In the genomic region with DNA sequence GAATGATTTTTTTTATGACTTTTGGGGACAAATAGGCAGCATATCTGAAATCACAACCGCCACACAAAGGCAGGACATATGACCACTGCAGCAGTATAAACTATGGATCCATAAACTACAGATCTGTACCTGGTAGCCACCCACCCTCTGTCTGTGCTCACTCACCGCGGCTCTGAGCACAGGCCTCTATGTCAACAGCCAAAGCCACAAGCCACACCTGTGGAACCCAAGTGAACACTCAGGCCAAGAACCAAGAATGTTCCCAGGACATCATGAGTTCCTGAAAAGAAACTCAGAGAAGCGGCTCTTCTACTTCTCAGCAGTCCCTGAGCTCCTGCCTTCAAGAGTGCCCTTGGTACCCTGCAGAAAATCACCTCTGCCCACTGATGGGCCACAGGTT, we compare ENCODE assay signal across 13 cellular contexts. TPM values are rescaled to one million over a fixed set of nuclear protein-coding genes. Genes with fewer than 3 reads are reported as not detected.
A peak's percentile ranks its signal among the peaks of the same experiment; 100 is the strongest.
DNase-seq lines count a peak whose midpoint lies in the region; ATAC-seq and TF ChIP-seq lines count a peak whose summit lies in the region.
"Had no signal": no experiment of that assay in that cellular context is flagged by ENCODE, and none has a peak within 500 bp of the region (broad histone marks: within the 10 kb centered on the region; RNA-seq: fewer than 3 reads in every experiment).

No MANE protein-coding gene starts in this region.

- CTCF ChIA-PET in activated CD8-positive, alpha-beta memory T cell treated with anti-CD3 and anti-CD28 coated beads, Interleukin-2, amount 10 ng/mL, durations not matched to agents 7 days and 5 days (lab: Charles Lee), result interaction anchor here (0.6 to 3.4 kb wide), 7 partner anchors 9 to 331 kb away, joined by 3 to 18 read pairs (median 6); a partner anchor contains a TSS

- peak; percentile 61 for DNase-seq in activated CD8-positive, alpha-beta memory T cell treated with anti-CD3 and anti-CD28 coated beads, Interleukin-2, amount 10 ng/mL, durations not matched to agents 7 days and 5 days
- no peak for DNase-seq in activated CD8-positive, alpha-beta memory T cell treated with anti-CD3 and anti-CD28 coated beads, Interleukin-2, amount 50 U/mL, for 48 hours
- peak; percentile 62 for DNase-seq in kidney tubule cell (ENCODE audit: low spot score)
- DNase-seq in mesenteric fat pad (ENCODE audit: low spot score), result no peak
- no peak for DNase-seq in DMS53 (lab: John Stamatoyannopoulos, UW)
- DNase-seq: activated gamma-delta T cell; NCI-H226; stimulated activated CD4-positive, alpha-beta T cell treated with anti-CD3 and anti-CD28 coated beads, Interleukin-2, amount 100 ng/mL, for 48 hours had no signal

- peak overlapping the region; percentile 74 for H3K9ac ChIP-seq in SU-DHL-6 (ENCODE audit: low read length)
- H3K9ac ChIP-seq: parathyroid adenoma had no signal

- peaks cover 54% of the 10 kb centered on the region for H3K4me1 Mint-ChIP-seq in activated CD8-positive, alpha-beta memory T cell treated with anti-CD3 and anti-CD28 coated beads, Interleukin-2, amount 10 ng/mL, durations not matched to agents 7 days and 5 days
- H3K4me1 Mint-ChIP-seq in stimulated activated naive CD8-positive, alpha-beta T cell treated with anti-CD3 and anti-CD28 coated beads, Interleukin-15, Interleukin-2, amounts not matched to agents 100 ng/mL and 50 ng/mL, for 24 hours (ENCODE audit: low read depth), result peaks cover 54% of the 10 kb centered on the region

- peaks cover 44% of the 10 kb centered on the region for H3K79me2 ChIP-seq in SU-DHL-6 (ENCODE audit: insufficient read depth, low read length)

- peak overlapping the region; percentile 88 for H3K27ac Mint-ChIP-seq in activated CD8-positive, alpha-beta memory T cell treated with anti-CD3 and anti-CD28 coated beads, Interleukin-2, amount 10 ng/mL, durations not matched to agents 7 days and 5 days
- peak overlapping the region; percentile 31 for H3K27ac Mint-ChIP-seq in stimulated activated naive CD8-positive, alpha-beta T cell treated with anti-CD3 and anti-CD28 coated beads, Interleukin-15, Interleukin-2, amounts not matched to agents 100 ng/mL and 50 ng/mL, for 24 hours

- H3K9me3 ChIP-seq in SU-DHL-6 (ENCODE audit: insufficient read depth, low read length), result no peaks in the 10 kb centered on the region
- H3K9me3 ChIP-seq: A549 had no signal

- H3F3A ChIP-seq in SU-DHL-6 (ENCODE audit: insufficient read depth), result peaks cover 37% of the 10 kb centered on the region

- H3K9me2 ChIP-seq in SU-DHL-6 (replicated peaks; ENCODE audit: insufficient read depth, low read length), result no peaks in the 10 kb centered on the region

- no peaks in the 10 kb centered on the region for H3K9me3 Mint-ChIP-seq in activated CD8-positive, alpha-beta memory T cell treated with anti-CD3 and anti-CD28 coated beads, Interleukin-2, amount 10 ng/mL, durations not matched to agents 7 days and 5 days (ENCODE audit: low read depth)
- no peaks in the 10 kb centered on the region for H3K9me3 Mint-ChIP-seq in stimulated activated naive CD8-positive, alpha-beta T cell treated with anti-CD3 and anti-CD28 coated beads, Interleukin-15, Interleukin-2, amounts not matched to agents 100 ng/mL and 50 ng/mL, for 24 hours

- H3K4me3 Mint-ChIP-seq in activated CD8-positive, alpha-beta memory T cell treated with anti-CD3 and anti-CD28 coated beads, Interleukin-2, amount 10 ng/mL, durations not matched to agents 7 days and 5 days, result peak overlapping the region; percentile 31
- no peak overlapping the region for H3K4me3 Mint-ChIP-seq in stimulated activated naive CD8-positive, alpha-beta T cell treated with anti-CD3 and anti-CD28 coated beads, Interleukin-15, Interleukin-2, amounts not matched to agents 100 ng/mL and 50 ng/mL, for 24 hours

- peak overlapping the region; percentile 89 for H3K27ac ChIP-seq in SU-DHL-6 (ENCODE audit: low read depth, low read length)
- H3K27ac ChIP-seq: A549, parathyroid adenoma had no signal

- no peaks in the 10 kb centered on the region for H3K27me3 Mint-ChIP-seq in activated CD8-positive, alpha-beta memory T cell treated with anti-CD3 and anti-CD28 coated beads, Interleukin-2, amount 10 ng/mL, durations not matched to agents 7 days and 5 days
- no peaks in the 10 kb centered on the region for H3K27me3 Mint-ChIP-seq in stimulated activated naive CD8-positive, alpha-beta T cell treated with anti-CD3 and anti-CD28 coated beads, Interleukin-15, Interleukin-2, amounts not matched to agents 100 ng/mL and 50 ng/mL, for 24 hours

- no peak for TF ChIP-seq CTCF in SU-DHL-6 (IDR thresholded peaks at IDR 0.05; ENCODE audit: insufficient read depth, low read length, poor library complexity, severe bottlenecking)

- no peak overlapping the region for H3K4me3 ChIP-seq in SU-DHL-6 (ENCODE audit: insufficient read depth, low read length, poor library complexity, severe bottlenecking)
- H3K4me3 ChIP-seq: A549 had no signal

- H3K36me3 ChIP-seq in SU-DHL-6 (ENCODE audit: low read length), result no peaks in the 10 kb centered on the region

- no peaks in the 10 kb centered on the region for H4K20me1 ChIP-seq in SU-DHL-6 (ENCODE audit: low read depth, low read length)

- ATAC-seq in activated CD8-positive, alpha-beta memory T cell treated with anti-CD3 and anti-CD28 coated beads, Interleukin-2, amount 10 ng/mL, durations not matched to agents 7 days and 5 days, result peak; percentile 43
- no peak for ATAC-seq in HG02981 (IDR thresholded peaks at IDR 0.05; ENCODE audit: unreplicated experiment)
- ATAC-seq: A549 had no signal

- H3K36me3 Mint-ChIP-seq in activated CD8-positive, alpha-beta memory T cell treated with anti-CD3 and anti-CD28 coated beads, Interleukin-2, amount 10 ng/mL, durations not matched to agents 7 days and 5 days, result peaks cover 17% of the 10 kb centered on the region
- peaks cover 15% of the 10 kb centered on the region for H3K36me3 Mint-ChIP-seq in stimulated activated naive CD8-positive, alpha-beta T cell treated with anti-CD3 and anti-CD28 coated beads, Interleukin-15, Interleukin-2, amounts not matched to agents 100 ng/mL and 50 ng/mL, for 24 hours (ENCODE audit: low read depth)

- H2AFZ ChIP-seq in SU-DHL-6 (ENCODE audit: low read depth, low read length, severe bottlenecking), result no peak overlapping the region
- H2AFZ ChIP-seq: parathyroid adenoma had no signal

- H3K4me2 ChIP-seq in SU-DHL-6 (ENCODE audit: low read depth, low read length, poor library complexity, severe bottlenecking), result peak overlapping the region; percentile 74
- H3K4me2 ChIP-seq: A549 had no signal

- no peaks in the 10 kb centered on the region for H3K27me3 ChIP-seq in SU-DHL-6 (ENCODE audit: low read length)

RNA-seq across cellular contexts. Expression of a gene that starts 22.4 kb away (rescaled TPM):
- total RNA-seq in activated CD8-positive, alpha-beta memory T cell treated with anti-CD3 and anti-CD28 coated beads, Interleukin-2, amount 10 ng/mL, durations not matched to agents 7 days and 5 days, result 10 to 100 TPM; 34.7 to 40.0 TPM
- 138 TPM for total RNA-seq in mesenteric fat pad

Comparison
In these comparisons a context has a peak if more than half of its experiments do, and no peak if none do; other contexts are left out.
1. DNase-seq: peak in activated CD8-positive, alpha-beta memory T cell treated with anti-CD3 and anti-CD28 coated beads, Interleukin-2, amount 10 ng/mL, durations not matched to agents 7 days and 5 days (single experiment) and kidney tubule cell (single experiment); none in activated CD8-positive, alpha-beta memory T cell treated with anti-CD3 and anti-CD28 coated beads, Interleukin-2, amount 50 U/mL, for 48 hours (single experiment), mesenteric fat pad (single experiment) and DMS53 (single experiment).